ENCODE assay signal across 1 cellular context in genomic region chr11:10591741-10592140, GRCh38.
TF ChIP-seq lines count a peak whose summit lies in the region.

No MANE protein-coding gene starts in this region.

TF ChIP-seq in HCT116, 20 proteins besides CTCF, POLR2A, EP300 and RAD21 (continued from another document):
- TF ChIP-seq REST (IDR thresholded peaks at IDR 0.05; ENCODE audit: low read depth) (no peak), ZBTB33 (IDR thresholded peaks at IDR 0.05; ENCODE audit: extremely low read depth, insufficient replicate concordance, low read length) (no peak), POLR2AphosphoS5 (IDR thresholded peaks at IDR 0.05; ENCODE audit: low read depth, low read length) (no peak)
TF ChIP-seq in HCT116: peak in this region for 0.
